ENCODE assay signal across 1 cellular context in the genomic region with DNA sequence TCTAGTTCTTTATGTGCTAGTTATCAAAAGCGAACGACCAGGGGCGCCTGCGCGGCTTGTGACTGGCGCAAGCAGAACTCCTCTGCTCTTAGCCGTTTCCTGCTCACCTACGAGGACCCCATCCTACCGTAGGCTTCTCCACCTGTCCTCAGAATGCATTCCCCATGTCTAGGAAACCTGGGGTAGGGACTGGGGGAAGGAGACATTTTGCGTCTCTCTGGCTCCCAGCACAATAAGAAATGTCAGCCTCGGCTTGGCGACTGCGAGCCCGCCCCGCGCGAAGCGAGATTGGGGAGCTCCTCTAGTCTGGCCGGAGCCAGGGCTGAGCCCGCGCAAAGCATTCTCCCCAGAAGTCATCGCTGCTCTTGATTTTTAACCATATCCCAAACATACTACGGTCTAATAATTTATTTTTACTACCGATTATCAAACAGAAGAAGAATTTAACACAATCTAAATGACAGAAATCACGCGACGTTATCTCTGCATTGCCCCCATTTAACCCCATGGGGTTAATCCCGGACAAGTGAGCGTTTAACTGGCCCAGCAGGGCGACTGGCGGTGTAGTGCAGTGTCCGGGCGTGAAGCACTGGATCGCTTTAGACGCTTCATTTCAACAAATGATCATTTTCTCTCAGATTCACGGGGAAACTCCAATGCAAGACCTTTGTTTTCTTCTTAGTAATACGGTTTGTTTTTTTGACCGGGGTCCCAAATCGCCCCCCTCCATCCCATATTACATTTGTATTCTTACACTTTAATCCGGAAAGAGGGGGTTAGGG.
TF ChIP-seq lines count a peak whose summit lies in the region.

No MANE protein-coding gene starts in this region.

TF ChIP-seq in IMR-90, 13 proteins besides CTCF, POLR2A, EP300 and RAD21:
- no peak for TF ChIP-seq NFE2L2 (IDR thresholded peaks at IDR 0.05; ENCODE audit: low read depth, low read length)
- TF ChIP-seq, protein P1, sequence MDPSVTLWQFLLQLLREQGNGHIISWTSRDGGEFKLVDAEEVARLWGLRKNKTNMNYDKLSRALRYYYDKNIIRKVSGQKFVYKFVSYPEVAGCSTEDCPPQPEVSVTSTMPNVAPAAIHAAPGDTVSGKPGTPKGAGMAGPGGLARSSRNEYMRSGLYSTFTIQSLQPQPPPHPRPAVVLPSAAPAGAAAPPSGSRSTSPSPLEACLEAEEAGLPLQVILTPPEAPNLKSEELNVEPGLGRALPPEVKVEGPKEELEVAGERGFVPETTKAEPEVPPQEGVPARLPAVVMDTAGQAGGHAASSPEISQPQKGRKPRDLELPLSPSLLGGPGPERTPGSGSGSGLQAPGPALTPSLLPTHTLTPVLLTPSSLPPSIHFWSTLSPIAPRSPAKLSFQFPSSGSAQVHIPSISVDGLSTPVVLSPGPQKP (IDR thresholded peaks at IDR 0.05; ENCODE audit: borderline replicate concordance, low read depth, low read length), result no peak
- TF ChIP-seq, protein P2, sequence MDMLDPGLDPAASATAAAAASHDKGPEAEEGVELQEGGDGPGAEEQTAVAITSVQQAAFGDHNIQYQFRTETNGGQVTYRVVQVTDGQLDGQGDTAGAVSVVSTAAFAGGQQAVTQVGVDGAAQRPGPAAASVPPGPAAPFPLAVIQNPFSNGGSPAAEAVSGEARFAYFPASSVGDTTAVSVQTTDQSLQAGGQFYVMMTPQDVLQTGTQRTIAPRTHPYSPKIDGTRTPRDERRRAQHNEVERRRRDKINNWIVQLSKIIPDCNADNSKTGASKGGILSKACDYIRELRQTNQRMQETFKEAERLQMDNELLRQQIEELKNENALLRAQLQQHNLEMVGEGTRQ (IDR thresholded peaks at IDR 0.05; ENCODE audit: low read depth, low read length), result no peak
- no peak for TF ChIP-seq MAZ (IDR thresholded peaks at IDR 0.05; ENCODE audit: borderline replicate concordance, low read depth, low read length)
- TF ChIP-seq BHLHE40 (IDR thresholded peaks at IDR 0.05; ENCODE audit: low read depth, low read length), result no peak
- TF ChIP-seq MAFK (IDR thresholded peaks at IDR 0.05; ENCODE audit: low read depth, low read length), result no peak
- no peak for TF ChIP-seq SMC3 (IDR thresholded peaks at IDR 0.05; ENCODE audit: low read depth, low read length)
- no peak for TF ChIP-seq FOS (IDR thresholded peaks at IDR 0.05; ENCODE audit: low read depth, low read length)
- TF ChIP-seq RFX5 (IDR thresholded peaks at IDR 0.05; ENCODE audit: low read depth, low read length), result no peak
- TF ChIP-seq RCOR1 (IDR thresholded peaks at IDR 0.05; ENCODE audit: insufficient replicate concordance, low read length), result no peak
- no peak for TF ChIP-seq CHD1 (IDR thresholded peaks at IDR 0.05; ENCODE audit: low read depth, low read length)
- no peak for TF ChIP-seq MXI1 (IDR thresholded peaks at IDR 0.05; ENCODE audit: borderline replicate concordance, low read depth, low read length)
TF ChIP-seq in IMR-90: peak in this region for 0.
